1 cellular context compared by ENCODE assay signal in genomic region chr2:160039166-160039903, GRCh38.
TF ChIP-seq lines count a peak whose summit lies in the region.

No MANE protein-coding gene starts in this region.

TF ChIP-seq in HEK293, 187 proteins besides CTCF, POLR2A, EP300 and RAD21 (continued from another document):
- TF ChIP-seq ZBTB11 (tag by site-specific recombination; conservative IDR thresholded peaks at IDR 0.05; ENCODE audit: low read depth) (peak; percentile 95), FEZF1 (tag by site-specific recombination; IDR thresholded peaks at IDR 0.05) (peak; percentile 99), ZNF677 (tag by site-specific recombination; IDR thresholded peaks at IDR 0.05) (peak; percentile 94), ZNF394 (tag by site-specific recombination; IDR thresholded peaks at IDR 0.05; ENCODE audit: borderline replicate concordance) (no peak), ZSCAN4 (tag by site-specific recombination; IDR thresholded peaks at IDR 0.05) (no peak), INSM2 (tag by site-specific recombination; IDR thresholded peaks at IDR 0.05) (peak; percentile 88), ZNF37A (tag by site-specific recombination; IDR thresholded peaks at IDR 0.05) (no peak), ZNF501 (tag by site-specific recombination; IDR thresholded peaks at IDR 0.05) (0 out of 2 replicates have a peak, but pooled peaks have one; percentile 37), KLF1 (tag by site-specific recombination; IDR thresholded peaks at IDR 0.05) (no peak), ZNF221 (tag by site-specific recombination; IDR thresholded peaks at IDR 0.05; ENCODE audit: borderline replicate concordance) (0 out of 2 replicates have a peak, but pooled peaks have one; percentile 49), ZNF521 (tag by site-specific recombination; IDR thresholded peaks at IDR 0.05) (no peak), ZNF148 (tag by site-specific recombination; IDR thresholded peaks at IDR 0.05; ENCODE audit: borderline replicate concordance) (no peak), ZNF473 (tag by site-specific recombination; IDR thresholded peaks at IDR 0.05) (no peak), KLF7 (tag by site-specific recombination; IDR thresholded peaks at IDR 0.05; ENCODE audit: borderline replicate concordance) (peak; percentile 46; the same call in 1 of the 2 replicates), ZNF121 (tag by site-specific recombination; IDR thresholded peaks at IDR 0.05) (no peak), YY1 (tag by site-specific recombination; IDR thresholded peaks at IDR 0.05) (no peak), ZNF112 (tag by site-specific recombination; IDR thresholded peaks at IDR 0.05) (no peak), ZNF138 (tag by site-specific recombination; IDR thresholded peaks at IDR 0.05; ENCODE audit: borderline replicate concordance) (no peak), MZF1 (tag by site-specific recombination; IDR thresholded peaks at IDR 0.05; ENCODE audit: borderline replicate concordance) (peak; percentile 66; the same call in 1 of the 2 replicates), WT1 (tag by site-specific recombination; IDR thresholded peaks at IDR 0.05) (peak; percentile 64), ZNF701 (tag by site-specific recombination; IDR thresholded peaks at IDR 0.05) (no peak), ZNF350 (tag by site-specific recombination; IDR thresholded peaks at IDR 0.05) (no peak), ZNF626 (tag by site-specific recombination; IDR thresholded peaks at IDR 0.05) (0 out of 2 replicates have a peak, but pooled peaks have one; percentile 31), PRDM6 (tag by site-specific recombination; IDR thresholded peaks at IDR 0.05) (peak; percentile 99)
- TF ChIP-seq, protein P1, sequence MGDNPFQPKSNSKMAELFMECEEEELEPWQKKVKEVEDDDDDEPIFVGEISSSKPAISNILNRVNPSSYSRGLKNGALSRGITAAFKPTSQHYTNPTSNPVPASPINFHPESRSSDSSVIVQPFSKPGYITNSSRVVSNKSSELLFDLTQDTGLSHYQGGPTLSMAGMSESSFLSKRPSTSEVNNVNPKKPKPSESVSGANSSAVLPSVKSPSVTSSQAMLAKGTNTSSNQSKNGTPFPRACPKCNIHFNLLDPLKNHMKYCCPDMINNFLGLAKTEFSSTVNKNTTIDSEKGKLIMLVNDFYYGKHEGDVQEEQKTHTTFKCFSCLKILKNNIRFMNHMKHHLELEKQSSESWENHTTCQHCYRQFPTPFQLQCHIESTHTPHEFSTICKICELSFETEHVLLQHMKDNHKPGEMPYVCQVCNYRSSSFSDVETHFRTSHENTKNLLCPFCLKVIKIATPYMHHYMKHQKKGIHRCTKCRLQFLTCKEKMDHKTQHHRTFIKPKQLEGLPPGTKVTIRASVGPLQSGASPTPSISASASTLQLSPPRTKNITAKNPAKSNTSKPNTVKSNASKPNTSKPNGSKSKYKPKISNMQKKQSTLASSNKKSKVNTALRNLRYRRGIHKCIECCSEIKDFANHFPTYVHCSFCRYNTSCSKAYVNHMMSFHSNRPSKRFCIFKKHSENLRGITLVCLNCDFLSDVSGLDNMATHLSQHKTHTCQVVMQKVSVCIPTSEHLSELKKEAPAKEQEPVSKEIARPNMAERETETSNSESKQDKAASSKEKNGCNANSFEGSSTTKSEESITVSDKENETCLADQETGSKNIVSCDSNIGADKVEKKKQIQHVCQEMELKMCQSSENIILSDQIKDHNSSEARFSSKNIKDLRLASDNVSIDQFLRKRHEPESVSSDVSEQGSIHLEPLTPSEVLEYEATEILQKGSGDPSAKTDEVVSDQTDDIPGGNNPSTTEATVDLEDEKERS (tag by site-specific recombination; IDR thresholded peaks at IDR 0.05): no peak
- TF ChIP-seq, protein P2, sequence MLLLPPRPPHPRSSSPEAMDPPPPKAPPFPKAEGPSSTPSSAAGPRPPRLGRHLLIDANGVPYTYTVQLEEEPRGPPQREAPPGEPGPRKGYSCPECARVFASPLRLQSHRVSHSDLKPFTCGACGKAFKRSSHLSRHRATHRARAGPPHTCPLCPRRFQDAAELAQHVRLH (tag by site-specific recombination; IDR thresholded peaks at IDR 0.05): peak; percentile 88
- TF ChIP-seq, protein P3, sequence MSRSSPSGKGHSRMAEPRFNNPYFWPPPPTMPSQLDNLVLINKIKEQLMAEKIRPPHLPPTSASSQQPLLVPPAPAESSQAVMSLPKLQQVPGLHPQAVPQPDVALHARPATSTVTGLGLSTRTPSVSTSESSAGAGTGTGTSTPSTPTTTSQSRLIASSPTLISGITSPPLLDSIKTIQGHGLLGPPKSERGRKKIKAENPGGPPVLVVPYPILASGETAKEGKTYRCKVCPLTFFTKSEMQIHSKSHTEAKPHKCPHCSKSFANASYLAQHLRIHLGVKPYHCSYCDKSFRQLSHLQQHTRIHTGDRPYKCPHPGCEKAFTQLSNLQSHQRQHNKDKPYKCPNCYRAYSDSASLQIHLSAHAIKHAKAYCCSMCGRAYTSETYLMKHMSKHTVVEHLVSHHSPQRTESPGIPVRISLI (tag by site-specific recombination; IDR thresholded peaks at IDR 0.05): no peak
- TF ChIP-seq, protein P4, sequence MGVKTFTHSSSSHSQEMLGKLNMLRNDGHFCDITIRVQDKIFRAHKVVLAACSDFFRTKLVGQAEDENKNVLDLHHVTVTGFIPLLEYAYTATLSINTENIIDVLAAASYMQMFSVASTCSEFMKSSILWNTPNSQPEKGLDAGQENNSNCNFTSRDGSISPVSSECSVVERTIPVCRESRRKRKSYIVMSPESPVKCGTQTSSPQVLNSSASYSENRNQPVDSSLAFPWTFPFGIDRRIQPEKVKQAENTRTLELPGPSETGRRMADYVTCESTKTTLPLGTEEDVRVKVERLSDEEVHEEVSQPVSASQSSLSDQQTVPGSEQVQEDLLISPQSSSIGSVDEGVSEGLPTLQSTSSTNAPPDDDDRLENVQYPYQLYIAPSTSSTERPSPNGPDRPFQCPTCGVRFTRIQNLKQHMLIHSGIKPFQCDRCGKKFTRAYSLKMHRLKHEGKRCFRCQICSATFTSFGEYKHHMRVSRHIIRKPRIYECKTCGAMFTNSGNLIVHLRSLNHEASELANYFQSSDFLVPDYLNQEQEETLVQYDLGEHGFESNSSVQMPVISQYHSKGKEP (tag by site-specific recombination; IDR thresholded peaks at IDR 0.05): peak; percentile 67; the same call in 1 of the 2 replicates
- TF ChIP-seq, protein P5, sequence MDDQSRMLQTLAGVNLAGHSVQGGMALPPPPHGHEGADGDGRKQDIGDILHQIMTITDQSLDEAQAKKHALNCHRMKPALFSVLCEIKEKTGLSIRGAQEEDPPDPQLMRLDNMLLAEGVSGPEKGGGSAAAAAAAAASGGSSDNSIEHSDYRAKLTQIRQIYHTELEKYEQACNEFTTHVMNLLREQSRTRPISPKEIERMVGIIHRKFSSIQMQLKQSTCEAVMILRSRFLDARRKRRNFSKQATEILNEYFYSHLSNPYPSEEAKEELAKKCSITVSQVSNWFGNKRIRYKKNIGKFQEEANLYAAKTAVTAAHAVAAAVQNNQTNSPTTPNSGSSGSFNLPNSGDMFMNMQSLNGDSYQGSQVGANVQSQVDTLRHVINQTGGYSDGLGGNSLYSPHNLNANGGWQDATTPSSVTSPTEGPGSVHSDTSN (CRISPR knock-in tag; IDR thresholded peaks at IDR 0.05): no peak
- TF ChIP-seq, protein P6, sequence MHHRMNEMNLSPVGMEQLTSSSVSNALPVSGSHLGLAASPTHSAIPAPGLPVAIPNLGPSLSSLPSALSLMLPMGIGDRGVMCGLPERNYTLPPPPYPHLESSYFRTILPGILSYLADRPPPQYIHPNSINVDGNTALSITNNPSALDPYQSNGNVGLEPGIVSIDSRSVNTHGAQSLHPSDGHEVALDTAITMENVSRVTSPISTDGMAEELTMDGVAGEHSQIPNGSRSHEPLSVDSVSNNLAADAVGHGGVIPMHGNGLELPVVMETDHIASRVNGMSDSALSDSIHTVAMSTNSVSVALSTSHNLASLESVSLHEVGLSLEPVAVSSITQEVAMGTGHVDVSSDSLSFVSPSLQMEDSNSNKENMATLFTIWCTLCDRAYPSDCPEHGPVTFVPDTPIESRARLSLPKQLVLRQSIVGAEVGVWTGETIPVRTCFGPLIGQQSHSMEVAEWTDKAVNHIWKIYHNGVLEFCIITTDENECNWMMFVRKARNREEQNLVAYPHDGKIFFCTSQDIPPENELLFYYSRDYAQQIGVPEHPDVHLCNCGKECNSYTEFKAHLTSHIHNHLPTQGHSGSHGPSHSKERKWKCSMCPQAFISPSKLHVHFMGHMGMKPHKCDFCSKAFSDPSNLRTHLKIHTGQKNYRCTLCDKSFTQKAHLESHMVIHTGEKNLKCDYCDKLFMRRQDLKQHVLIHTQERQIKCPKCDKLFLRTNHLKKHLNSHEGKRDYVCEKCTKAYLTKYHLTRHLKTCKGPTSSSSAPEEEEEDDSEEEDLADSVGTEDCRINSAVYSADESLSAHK (tag by site-specific recombination; IDR thresholded peaks at IDR 0.05): peak; percentile 83
